Comparison of ENCODE assay signal across 10 cellular contexts in genomic region chr13:72023895-72024294, GRCh38.
"Had no signal": no experiment of that assay in that cellular context is flagged by ENCODE, and none has a peak within 500 bp of the region (broad histone marks: within the 10 kb centered on the region; RNA-seq: fewer than 3 reads in every experiment).

No MANE protein-coding gene starts in this region.

- H3K27ac ChIP-seq: GM23248, HL-60 had no signal

- H3K4me3 ChIP-seq: GM23248, K562 had no signal

- H3K4me1 Mint-ChIP-seq: H9, IgD-negative memory B cell had no signal

- ATAC-seq: HepG2, K562 had no signal

- FAIRE-seq: H54, HepG2, K562 had no signal

- H3K4me3 Mint-ChIP-seq: H9, HFFc6, IgD-negative memory B cell had no signal

- H3K9ac ChIP-seq: GM23248 had no signal

- H2AFZ ChIP-seq: GM23248 had no signal

- H3K27me3 Mint-ChIP-seq: IgD-negative memory B cell had no signal

- DNase-seq: GM23248, GOT3, H9, HCEC 1CT, HFFc6 had no signal

- H3K27ac Mint-ChIP-seq: H9, HFFc6, IgD-negative memory B cell had no signal
